ENCODE assay signal across 10 cellular contexts in the genomic region with DNA sequence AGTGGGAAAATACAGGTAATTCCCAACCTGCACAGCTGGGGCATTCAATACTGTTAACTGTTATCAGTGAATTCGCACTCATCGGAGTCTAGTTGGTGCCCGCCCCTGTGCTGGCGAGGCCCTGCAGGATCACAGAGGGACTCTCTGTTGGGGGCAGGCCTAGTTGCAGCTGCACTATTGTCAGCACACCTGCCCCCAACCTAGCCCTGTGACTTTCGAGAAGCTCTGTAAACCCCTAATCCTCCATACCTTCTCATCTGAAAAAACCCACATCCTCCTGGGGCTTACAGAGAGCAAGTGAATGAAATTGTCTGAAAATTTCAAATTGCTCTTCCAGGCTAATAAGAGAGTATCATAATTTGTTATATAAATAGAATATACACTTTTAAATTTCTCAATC.
A peak's percentile ranks its signal among the peaks of the same experiment; 100 is the strongest.
DNase-seq lines count a peak whose midpoint lies in the region; ATAC-seq and TF ChIP-seq lines count a peak whose summit lies in the region.
"Had no signal": no experiment of that assay in that cellular context is flagged by ENCODE, and none has a peak within 500 bp of the region (broad histone marks: within the 10 kb centered on the region; RNA-seq: fewer than 3 reads in every experiment).

No MANE protein-coding gene starts in this region.

- no peaks in the 10 kb centered on the region for H3K36me3 ChIP-seq in testis (ENCODE audit: low read depth, missing control alignments)

- no peak for TF ChIP-seq POLR2A in testis (IDR thresholded peaks at IDR 0.05)

- DNase-seq in GM12864 (ENCODE audit: low read depth) (peak; percentile 67), omental fat pad (ENCODE audit: low spot score) (no peak), RWPE1 (ENCODE audit: low spot score) (no peak), SW480 (ENCODE audit: low spot score) (no peak), testis (no peak)
- no peak for DNase-seq in activated naive CD4-positive, alpha-beta T cell treated with anti-CD3 and anti-CD28 coated beads, Interleukin-2, amount 50 U/mL, for 72 hours (ENCODE audit: low spot score in 2 of 2)
- DNase-seq: foreskin keratinocyte, NCI-H1436 treated with DMSO at 0.1 percent for 48 hours had no signal

- CTCF ChIA-PET in RWPE1 (lab: Yijun Ruan, JAX) = no interaction called here

- H3K27me3 ChIP-seq in testis = no peaks in the 10 kb centered on the region
- H3K27me3 ChIP-seq: foreskin keratinocyte had no signal

- intact Hi-C loops in testis (cut with DNase I; ENCODE audit: low total_unique reads) = no loop called here

- H3K27ac Mint-ChIP-seq in activated naive CD4-positive, alpha-beta T cell treated with anti-CD3 and anti-CD28 coated beads, Interleukin-2, amount 50 U/mL, for 72 hours = peak overlapping the region in 1 of 2 donors; percentile 86

- POLR2A ChIA-PET in RWPE1 (lab: Yijun Ruan, JAX; ENCODE audit: low non-redundant PET) = no interaction called here

- H3K4me3 ChIP-seq in GM12864 (ENCODE audit: low read depth, low read length) (no peak overlapping the region), testis (no peak overlapping the region)

- TF ChIP-seq CTCF in GM12864 (IDR thresholded peaks at IDR 0.05; ENCODE audit: low read depth, low read length, missing control alignments) (no peak), omental fat pad (IDR thresholded peaks at IDR 0.05) (no peak), RWPE1 (conservative IDR thresholded peaks at IDR 0.05; ENCODE audit: low read depth) (no peak), testis (IDR thresholded peaks at IDR 0.05) (no peak)

- ATAC-seq in GM19452 (IDR thresholded peaks at IDR 0.05; ENCODE audit: unreplicated experiment) (peak; percentile 63), HG03175 (IDR thresholded peaks at IDR 0.05; ENCODE audit: unreplicated experiment) (peak; percentile 64), omental fat pad (ENCODE audit: low FRiP score) (no peak)
- peak; percentile 58 to 70 for ATAC-seq in activated naive CD4-positive, alpha-beta T cell treated with anti-CD3 and anti-CD28 coated beads, Interleukin-2, amount 50 U/mL, for 72 hours
- ATAC-seq: foreskin keratinocyte had no signal

- no peaks in the 10 kb centered on the region for H3K9me3 ChIP-seq in testis

- no peaks in the 10 kb centered on the region for H3K4me1 ChIP-seq in testis

- H3K9me3 Mint-ChIP-seq in activated naive CD4-positive, alpha-beta T cell treated with anti-CD3 and anti-CD28 coated beads, Interleukin-2, amount 50 U/mL, for 72 hours = peaks cover 0 to 7% of the 10 kb centered on the region in 2 donors

- no peak overlapping the region for H3K27ac ChIP-seq in RWPE1
- H3K27ac ChIP-seq in testis = no peak overlapping the region
- H3K27ac ChIP-seq: foreskin keratinocyte had no signal

- no peaks in the 10 kb centered on the region for H3K36me3 Mint-ChIP-seq in activated naive CD4-positive, alpha-beta T cell treated with anti-CD3 and anti-CD28 coated beads, Interleukin-2, amount 50 U/mL, for 72 hours

- WGBS in testis, 2 donors = 89 to 98% methylated on average over 5 of the region's 5 CpGs
